ENCODE assay signal across 17 cellular contexts in genomic region chr1:43981636-43982035, GRCh38. TPM values are rescaled to one million over a fixed set of nuclear protein-coding genes. Genes with fewer than 3 reads are reported as not detected.
DNase-seq lines count a peak whose midpoint lies in the region; ATAC-seq and TF ChIP-seq lines count a peak whose summit lies in the region.
"Had no signal": no experiment of that assay in that cellular context is flagged by ENCODE, and none has a peak within 500 bp of the region (broad histone marks: within the 10 kb centered on the region; RNA-seq: fewer than 3 reads in every experiment).

No MANE protein-coding gene starts in this region.

- H3K9me3 ChIP-seq in BLaER1 treated with 17β-estradiol and CSF1 and Interleukin-3, amounts not matched to agents 10 nM and 100 nM (replicated peaks in 1 of 11), result no peaks in the 10 kb centered on the region
- H3K9me3 ChIP-seq in IMR-90 (ENCODE audit: control insufficient read depth, insufficient read depth, low read length), result no peaks in the 10 kb centered on the region
- H3K9me3 ChIP-seq: HAP-1 had no signal

- H3K27ac Mint-ChIP-seq in chondrocyte (ENCODE audit: unreplicated experiment) (peak overlapping the region; percentile 33), neural crest cell (ENCODE audit: unreplicated experiment) (no peak overlapping the region)
- no peak overlapping the region for H3K27ac Mint-ChIP-seq in activated CD4-positive, alpha-beta T cell treated with anti-CD3 and anti-CD28 coated beads for 36 hours
- H3K27ac Mint-ChIP-seq in activated naive CD4-positive, alpha-beta T cell treated with anti-CD3 and anti-CD28 coated beads for 36 hours, result no peak overlapping the region
- H3K27ac Mint-ChIP-seq: CD4-positive, CD25-positive, alpha-beta regulatory T cell had no signal

- H4K5ac ChIP-seq in IMR-90 (ENCODE audit: low read depth, low read length), result no peak overlapping the region

- H2AK5ac ChIP-seq in IMR-90 (ENCODE audit: low read depth, low read length), result no peak overlapping the region

- no peak for TF ChIP-seq POLR2A in IMR-90 (IDR thresholded peaks at IDR 0.05; ENCODE audit: low read depth, low read length)

- dilution Hi-C loops in IMR-90 (cut with HindIII; ENCODE audit: low sequenced_read_pairs, unreplicated experiment), result no loop called here

- H2BK5ac ChIP-seq in IMR-90 (ENCODE audit: low read depth, low read length, poor library complexity, severe bottlenecking), result no peak overlapping the region

- peaks cover 42 to 78% of the 10 kb centered on the region in 2 experiments for H3K79me1 ChIP-seq in IMR-90 (ENCODE audit: low read depth in 1 of 2, low read length in 2 of 2)

- ATAC-seq in IMR-90 (ENCODE audit: low read depth), result no peak
- ATAC-seq in activated CD4-positive, alpha-beta T cell treated with anti-CD3 and anti-CD28 coated beads for 36 hours, result no peak

- H3K56ac ChIP-seq in IMR-90 (ENCODE audit: extremely low read depth, insufficient read depth, low read length), result no peak overlapping the region

- H3K27ac ChIP-seq in BLaER1 treated with 17β-estradiol and CSF1 and Interleukin-3, amounts not matched to agents 10 nM and 100 nM, result peak overlapping the region in 1 of 11 experiments; percentile 87; a peak in 1 of 22 replicates
- no peak overlapping the region for H3K27ac ChIP-seq in IMR-90 (ENCODE audit: insufficient read depth, low read length)
- H3K27ac ChIP-seq: HL-60 had no signal

- H3K4me2 ChIP-seq in BLaER1 treated with 17β-estradiol and CSF1 and Interleukin-3, amounts not matched to agents 10 nM and 100 nM, result peak overlapping the region in 9 of 11 experiments; percentile 89 to 99 (median 98); a peak in 17 of 22 replicates
- no peak overlapping the region for H3K4me2 ChIP-seq in IMR-90 (ENCODE audit: low read depth, low read length)

- H3K4ac ChIP-seq in IMR-90 (ENCODE audit: low read depth, low read length), result no peak overlapping the region

- H3K9me1 ChIP-seq in IMR-90 (ENCODE audit: insufficient read depth, low read length), result peaks cover 42% of the 10 kb centered on the region

- no peaks in the 10 kb centered on the region for H3K27me3 Mint-ChIP-seq in chondrocyte (ENCODE audit: low read depth)
- H3K27me3 Mint-ChIP-seq in neural crest cell (ENCODE audit: low read depth), result no peaks in the 10 kb centered on the region
- H3K27me3 Mint-ChIP-seq in activated CD4-positive, alpha-beta T cell treated with anti-CD3 and anti-CD28 coated beads for 36 hours, result peaks cover 5% of the 10 kb centered on the region
- H3K27me3 Mint-ChIP-seq in activated naive CD4-positive, alpha-beta T cell treated with anti-CD3 and anti-CD28 coated beads for 36 hours (ENCODE audit: low read depth), result no peaks in the 10 kb centered on the region
- H3K27me3 Mint-ChIP-seq: CD4-positive, CD25-positive, alpha-beta regulatory T cell had no signal

- H3K9ac ChIP-seq in BLaER1 treated with 17β-estradiol and CSF1 and Interleukin-3, amounts not matched to agents 10 nM and 100 nM, result peak overlapping the region in 4 of 11 experiments; percentile 97 to 99 (median 98); a peak in 5 of 22 replicates
- no peak overlapping the region for H3K9ac ChIP-seq in IMR-90 (ENCODE audit: low read depth, low read length)

- H3K4me3 Mint-ChIP-seq in chondrocyte (ENCODE audit: unreplicated experiment) (no peak overlapping the region), neural crest cell (peak overlapping the region; percentile 70)
- no peak overlapping the region for H3K4me3 Mint-ChIP-seq in activated CD4-positive, alpha-beta T cell treated with anti-CD3 and anti-CD28 coated beads for 36 hours
- no peak overlapping the region for H3K4me3 Mint-ChIP-seq in activated naive CD4-positive, alpha-beta T cell treated with anti-CD3 and anti-CD28 coated beads for 36 hours

- in situ Hi-C loops in IMR-90 (cut with MboI; ENCODE audit: low sequenced_read_pairs), result no loop called here

- peaks cover 44% of the 10 kb centered on the region for H3K36me3 Mint-ChIP-seq in chondrocyte (ENCODE audit: low read depth)
- H3K36me3 Mint-ChIP-seq in neural crest cell (ENCODE audit: low read depth), result peaks cover 18% of the 10 kb centered on the region
- peaks cover 42% of the 10 kb centered on the region for H3K36me3 Mint-ChIP-seq in activated CD4-positive, alpha-beta T cell treated with anti-CD3 and anti-CD28 coated beads for 36 hours (ENCODE audit: low read depth)
- H3K36me3 Mint-ChIP-seq in activated naive CD4-positive, alpha-beta T cell treated with anti-CD3 and anti-CD28 coated beads for 36 hours (ENCODE audit: low read depth), result peaks cover 33% of the 10 kb centered on the region

- no peak overlapping the region for H4K91ac ChIP-seq in IMR-90 (ENCODE audit: insufficient read depth, low read depth, low read length)

- peaks cover 23 to 77% (median 52%) of the 10 kb centered on the region in 11 experiments for H4K20me1 ChIP-seq in BLaER1 treated with 17β-estradiol and CSF1 and Interleukin-3, amounts not matched to agents 10 nM and 100 nM
- H4K20me1 ChIP-seq in IMR-90 (ENCODE audit: insufficient read depth, low read length), result peaks cover 47% of the 10 kb centered on the region

- no peak overlapping the region for H2BK120ac ChIP-seq in IMR-90 (ENCODE audit: low read depth, low read length)

- H2BK20ac ChIP-seq in IMR-90 (ENCODE audit: low read depth, low read length), result no peak overlapping the region

- TF ChIP-seq RAD21 in IMR-90 (IDR thresholded peaks at IDR 0.05; ENCODE audit: low read length), result no peak

- H4K8ac ChIP-seq in IMR-90 (ENCODE audit: low read depth in 2 of 2, low read length in 2 of 2), result no peak overlapping the region

- H3K18ac ChIP-seq in IMR-90 (ENCODE audit: low read depth, low read length), result no peak overlapping the region

- peaks cover 23 to 73% (median 64%) of the 10 kb centered on the region in 11 experiments for H3K36me3 ChIP-seq in BLaER1 treated with 17β-estradiol and CSF1 and Interleukin-3, amounts not matched to agents 10 nM and 100 nM
- peaks cover 50% of the 10 kb centered on the region for H3K36me3 ChIP-seq in IMR-90 (ENCODE audit: control insufficient read depth, insufficient read depth, low read length)

- H3K4me1 ChIP-seq in BLaER1 treated with 17β-estradiol and CSF1 and Interleukin-3, amounts not matched to agents 10 nM and 100 nM, result peaks cover 40 to 63% (median 57%) of the 10 kb centered on the region in 10 experiments
- peaks cover 24% of the 10 kb centered on the region for H3K4me1 ChIP-seq in IMR-90 (ENCODE audit: control insufficient read depth, insufficient read depth, low read length)

- no peak for TF ChIP-seq CTCF in IMR-90 (conservative IDR thresholded peaks at IDR 0.05; ENCODE audit: low read depth, low read length)
- TF ChIP-seq CTCF in chondrocyte (IDR thresholded peaks at IDR 0.05), result no peak
- no peak for TF ChIP-seq CTCF in neural crest cell (conservative IDR thresholded peaks at IDR 0.05)

- H3K4me3 ChIP-seq in BLaER1 treated with 17β-estradiol and CSF1 and Interleukin-3, amounts not matched to agents 10 nM and 100 nM, result peak overlapping the region in 2 of 10 experiments; percentile 97 to 99; a peak in 2 of 20 replicates
- no peak overlapping the region for H3K4me3 ChIP-seq in IMR-90 (ENCODE audit: insufficient read depth, low read depth, low read length)
- H3K4me3 ChIP-seq: HAP-1 had no signal

- WGBS in IMR-90 (ENCODE audit: extremely low coverage in 2 of 2, insufficient read length in 1 of 2), 2 experiments, result 97% methylated on average over 7 of the region's 20 CpGs; no CpG with 5 or more reads in 1 of the 2 experiments

- no peak overlapping the region for H3K14ac ChIP-seq in IMR-90 (replicated peaks; ENCODE audit: low read depth, low read length)

- peak overlapping the region; percentile 38 for H2AK9ac ChIP-seq in IMR-90 (replicated peaks; ENCODE audit: low read depth, low read length, poor library complexity)

- H3K27me3 ChIP-seq in BLaER1 treated with 17β-estradiol and CSF1 and Interleukin-3, amounts not matched to agents 10 nM and 100 nM, result no peaks in the 10 kb centered on the region
- H3K27me3 ChIP-seq in IMR-90 (ENCODE audit: control insufficient read depth, insufficient read depth, low read length), result no peaks in the 10 kb centered on the region

- no TSS peak for BruUV-seq in IMR-90 (replicated peaks; lab: Mats Ljungman, UMichigan)

- H3K4me1 Mint-ChIP-seq in chondrocyte (ENCODE audit: low read depth), result peaks cover 45% of the 10 kb centered on the region
- H3K4me1 Mint-ChIP-seq in neural crest cell, result peaks cover 44% of the 10 kb centered on the region
- H3K4me1 Mint-ChIP-seq in activated CD4-positive, alpha-beta T cell treated with anti-CD3 and anti-CD28 coated beads for 36 hours, result peaks cover 26% of the 10 kb centered on the region
- peaks cover 26% of the 10 kb centered on the region for H3K4me1 Mint-ChIP-seq in activated naive CD4-positive, alpha-beta T cell treated with anti-CD3 and anti-CD28 coated beads for 36 hours (ENCODE audit: low read depth)

- CTCF ChIA-PET in IMR-90 (lab: Yijun Ruan, JAX), result no interaction called here
- CTCF ChIA-PET in activated CD4-positive, alpha-beta T cell treated with anti-CD3 and anti-CD28 coated beads for 36 hours (lab: Charles Lee), result no interaction called here
- CTCF ChIA-PET in activated naive CD4-positive, alpha-beta T cell treated with anti-CD3 and anti-CD28 coated beads for 36 hours (lab: Charles Lee), result no interaction called here

- no peaks in the 10 kb centered on the region for H3K9me3 Mint-ChIP-seq in chondrocyte (ENCODE audit: low read depth)
- H3K9me3 Mint-ChIP-seq in neural crest cell, result no peaks in the 10 kb centered on the region
- no peaks in the 10 kb centered on the region for H3K9me3 Mint-ChIP-seq in activated CD4-positive, alpha-beta T cell treated with anti-CD3 and anti-CD28 coated beads for 36 hours (ENCODE audit: low read depth)
- no peaks in the 10 kb centered on the region for H3K9me3 Mint-ChIP-seq in activated naive CD4-positive, alpha-beta T cell treated with anti-CD3 and anti-CD28 coated beads for 36 hours

- POLR2A ChIA-PET in IMR-90 (lab: Charles Lee; ENCODE audit: unreplicated experiment), result no interaction called here
- POLR2A ChIA-PET in activated CD4-positive, alpha-beta T cell treated with anti-CD3 and anti-CD28 coated beads for 36 hours (lab: Charles Lee), result no interaction called here

- DNase-seq in IMR-90 (no peak), chondrocyte (ENCODE audit: low spot score) (no peak), neural crest cell (ENCODE audit: low read depth, low spot score) (no peak), GM03348 (ENCODE audit: low spot score) (no peak), NCI-H510A treated with DMSO at 0.1 percent for 48 hours (lab: John Stamatoyannopoulos, UW) (no peak)
- no peak for DNase-seq in activated CD4-positive, alpha-beta T cell treated with anti-CD3 and anti-CD28 coated beads for 36 hours
- DNase-seq in activated naive CD4-positive, alpha-beta T cell treated with anti-CD3 and anti-CD28 coated beads for 36 hours, result no peak
- DNase-seq: ACHN; AML-193; CD4-positive, CD25-positive, alpha-beta regulatory T cell; NCI-H1436; NCI-H2029 treated with DMSO at 0.1 percent for 48 hours; NCI-H2171 treated with DMSO at 0.1 percent for 48 hours; NCI-H446 treated with DMSO at 0.1 percent for 48 hours had no signal

- no peak overlapping the region for H3K23ac ChIP-seq in IMR-90 (ENCODE audit: low read depth, low read length)

- intact Hi-C loops in IMR-90 (cut with micrococcal nuclease), result no loop called here
- intact Hi-C loops in activated CD4-positive, alpha-beta T cell treated with anti-CD3 and anti-CD28 coated beads for 36 hours (cut with DNase I, micrococcal nuclease), result no loop called here
- intact Hi-C loops in activated naive CD4-positive, alpha-beta T cell treated with anti-CD3 and anti-CD28 coated beads for 36 hours (cut with micrococcal nuclease), result no loop called here

- peak overlapping the region; percentile 17 for H2AFZ ChIP-seq in IMR-90 (replicated peaks; ENCODE audit: low read length, poor library complexity)

- H2BK15ac ChIP-seq in IMR-90 (ENCODE audit: low read depth, low read length), result no peak overlapping the region

RNA-seq across cellular contexts. Expression of gene B4GALT2, which starts 2.6 kb away (rescaled TPM):
- total RNA-seq in IMR-90 (2012; rRNA removed) (57.2 and 60.8 TPM in 2 replicates), chondrocyte (94.8 to 109 TPM (median 99.4 TPM) in 3 replicates), neural crest cell (88.7 and 91.8 TPM in 2 replicates)
- 52.3 and 74.7 TPM in 2 replicates for polyA plus RNA-seq in IMR-90 (2012; rRNA removed)
- 67.7 and 79.7 TPM in 2 replicates for polyA plus RNA-seq in IMR-90 (2012; cell fraction: cytosol; rRNA removed)
- polyA plus RNA-seq in IMR-90 (2012; cell fraction: nucleus; rRNA removed; ENCODE audit: low replicate concordance), result 31.2 and 77.9 TPM in 2 replicates
- total RNA-seq in activated CD4-positive, alpha-beta T cell treated with anti-CD3 and anti-CD28 coated beads for 36 hours, result 10 to 100 TPM; 27.9 to 35.3 TPM
- 10 to 100 TPM; 18.7 to 19.2 TPM for total RNA-seq in activated naive CD4-positive, alpha-beta T cell treated with anti-CD3 and anti-CD28 coated beads for 36 hours

RNA-seq across cellular contexts. Expression of gene ATP6V0B, which starts 6.9 kb away (rescaled TPM):
- total RNA-seq in IMR-90 (2012; rRNA removed) (72.1 and 80.3 TPM in 2 replicates), chondrocyte (112 to 123 TPM (median 122 TPM) in 3 replicates), neural crest cell (125 and 129 TPM in 2 replicates)
- polyA plus RNA-seq in IMR-90 (2012; rRNA removed), result 169 and 209 TPM in 2 replicates
- 211 and 228 TPM in 2 replicates for polyA plus RNA-seq in IMR-90 (2012; cell fraction: cytosol; rRNA removed)
- 173 and 195 TPM in 2 replicates for polyA plus RNA-seq in IMR-90 (2012; cell fraction: nucleus; rRNA removed; ENCODE audit: low replicate concordance)
- total RNA-seq in activated CD4-positive, alpha-beta T cell treated with anti-CD3 and anti-CD28 coated beads for 36 hours, result 10 to 100 TPM; 39.4 to 75.6 TPM
- total RNA-seq in activated naive CD4-positive, alpha-beta T cell treated with anti-CD3 and anti-CD28 coated beads for 36 hours, result 10 to 100 TPM; 44.2 to 52.6 TPM

RNA-seq across cellular contexts. Expression of gene CCDC24, which starts 9.8 kb away (rescaled TPM):
- total RNA-seq in IMR-90 (2012; rRNA removed), result 1.4 and 1.7 TPM in 2 replicates
- polyA plus RNA-seq in IMR-90 (2012; rRNA removed), result 4.3 and 4.6 TPM in 2 replicates
- polyA plus RNA-seq in IMR-90 (2012; cell fraction: cytosol; rRNA removed), result 4.3 and 4.7 TPM in 2 replicates
- polyA plus RNA-seq in IMR-90 (2012; cell fraction: nucleus; rRNA removed; ENCODE audit: low replicate concordance), result 11.7 and 31.3 TPM in 2 replicates
- total RNA-seq in chondrocyte, result 5.4 to 6.8 TPM (median 6.3 TPM) in 3 replicates
- 4.9 and 5.5 TPM in 2 replicates for total RNA-seq in neural crest cell
- 1 to 10 TPM; 1.2 to 2.0 TPM for total RNA-seq in activated CD4-positive, alpha-beta T cell treated with anti-CD3 and anti-CD28 coated beads for 36 hours
- total RNA-seq in activated naive CD4-positive, alpha-beta T cell treated with anti-CD3 and anti-CD28 coated beads for 36 hours, result 1 to 10 TPM in 1 of 2 experiments, under 1 TPM in 1; 0.91 to 1.6 TPM

RNA-seq across cellular contexts. Expression of gene DPH2, which starts 11.8 kb away (rescaled TPM):
- total RNA-seq in IMR-90 (2012; rRNA removed), result 18.9 and 21.0 TPM in 2 replicates
- polyA plus RNA-seq in IMR-90 (2012; rRNA removed), result 32.2 and 38.0 TPM in 2 replicates
- 23.4 and 39.1 TPM in 2 replicates for polyA plus RNA-seq in IMR-90 (2012; cell fraction: cytosol; rRNA removed)
- 133 and 182 TPM in 2 replicates for polyA plus RNA-seq in IMR-90 (2012; cell fraction: nucleus; rRNA removed; ENCODE audit: low replicate concordance)
- 22.2 to 27.3 TPM (median 22.4 TPM) in 3 replicates for total RNA-seq in chondrocyte
- 32.7 and 34.4 TPM in 2 replicates for total RNA-seq in neural crest cell
- total RNA-seq in activated CD4-positive, alpha-beta T cell treated with anti-CD3 and anti-CD28 coated beads for 36 hours, result 10 to 100 TPM; 25.2 to 30.5 TPM
- total RNA-seq in activated naive CD4-positive, alpha-beta T cell treated with anti-CD3 and anti-CD28 coated beads for 36 hours, result 10 to 100 TPM; 22.2 to 27.7 TPM

RNA-seq across cellular contexts. Expression of gene IPO13, which starts 34.9 kb away (rescaled TPM):
- total RNA-seq in IMR-90 (2012; rRNA removed) (14.2 and 15.2 TPM in 2 replicates), chondrocyte (33.4 to 39.2 TPM (median 38.8 TPM) in 3 replicates), neural crest cell (37.7 and 44.1 TPM in 2 replicates)
- 18.7 and 19.0 TPM in 2 replicates for polyA plus RNA-seq in IMR-90 (2012; rRNA removed)
- polyA plus RNA-seq in IMR-90 (2012; cell fraction: cytosol; rRNA removed), result 17.0 and 20.8 TPM in 2 replicates
- 38.2 and 128 TPM in 2 replicates for polyA plus RNA-seq in IMR-90 (2012; cell fraction: nucleus; rRNA removed; ENCODE audit: low replicate concordance)
- 10 to 100 TPM; 10.7 to 12.5 TPM for total RNA-seq in activated CD4-positive, alpha-beta T cell treated with anti-CD3 and anti-CD28 coated beads for 36 hours
- total RNA-seq in activated naive CD4-positive, alpha-beta T cell treated with anti-CD3 and anti-CD28 coated beads for 36 hours, result 10 to 100 TPM in 1 of 2 experiments, 1 to 10 TPM in 1; 8.0 to 12.4 TPM
